Comparison of ENCODE assay signal across 10 cellular contexts in the genomic region with DNA sequence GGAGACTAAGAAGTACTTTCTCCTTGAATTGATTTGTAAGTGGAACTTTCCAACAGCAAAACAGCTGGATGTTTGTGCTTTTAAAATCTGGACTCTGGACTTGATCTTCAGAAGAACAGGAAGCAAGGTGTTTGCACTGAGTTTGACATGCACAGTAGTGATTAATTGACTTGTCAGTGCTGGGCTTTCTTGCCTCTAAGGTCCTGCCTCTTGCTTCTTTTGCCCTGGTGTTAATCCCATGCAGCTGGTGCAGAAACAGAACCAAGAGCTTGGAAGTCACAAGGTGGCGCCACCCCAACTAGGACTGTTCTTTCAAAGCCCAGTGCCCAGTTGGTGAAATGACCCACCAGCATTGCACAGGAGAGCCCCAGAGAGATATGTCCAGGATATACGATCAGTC.
DNase-seq lines count a peak whose midpoint lies in the region; TF ChIP-seq lines count a peak whose summit lies in the region.
"Had no signal": no experiment of that assay in that cellular context is flagged by ENCODE, and none has a peak within 500 bp of the region (broad histone marks: within the 10 kb centered on the region; RNA-seq: fewer than 3 reads in every experiment).

No MANE protein-coding gene starts in this region.

- H3K9me3 ChIP-seq in MG63 = no peaks in the 10 kb centered on the region
- H3K9me3 ChIP-seq in endodermal cell (ENCODE audit: control insufficient read depth, low read length) = peaks cover 10% of the 10 kb centered on the region
- H3K9me3 ChIP-seq in osteoblast (ENCODE audit: low read depth, low read length) = no peaks in the 10 kb centered on the region

- no peaks in the 10 kb centered on the region; the same call in none of the 2 replicates for H3K27me3 ChIP-seq in MG63
- no peaks in the 10 kb centered on the region for H3K27me3 ChIP-seq in endodermal cell (ENCODE audit: control insufficient read depth, insufficient read depth, low read length, poor library complexity, severe bottlenecking)
- H3K27me3 ChIP-seq in osteoblast (ENCODE audit: insufficient read depth, low read length) = peaks cover 12% of the 10 kb centered on the region

- WGBS in endodermal cell (ENCODE audit: insufficient coverage in 1 of 2, insufficient read length in 1 of 2), 2 experiments = 71 to 80% methylated on average over 2 of the region's 2 CpGs

- no peak overlapping the region for H3K4me2 ChIP-seq in osteoblast (ENCODE audit: insufficient read depth, low read length)

- no peak overlapping the region for H3K27ac Mint-ChIP-seq in endodermal cell
- H3K27ac Mint-ChIP-seq: activated naive CD8-positive, alpha-beta T cell treated with anti-CD3 and anti-CD28 coated beads for 36 hours had no signal

- no peaks in the 10 kb centered on the region for H4K20me1 ChIP-seq in osteoblast (ENCODE audit: insufficient read depth, low read length)

- H3K27me3 Mint-ChIP-seq in endodermal cell (ENCODE audit: insufficient read depth) = peaks cover 9% of the 10 kb centered on the region

- H3K9me3 Mint-ChIP-seq in endodermal cell = peaks cover 17% of the 10 kb centered on the region

- no peaks in the 10 kb centered on the region for H3K4me1 Mint-ChIP-seq in endodermal cell
- H3K4me1 Mint-ChIP-seq: activated naive CD8-positive, alpha-beta T cell treated with anti-CD3 and anti-CD28 coated beads for 36 hours had no signal

- H3K4me1 ChIP-seq in endodermal cell (ENCODE audit: control insufficient read depth, insufficient read depth, low read length) (no peaks in the 10 kb centered on the region), osteoblast (ENCODE audit: insufficient read depth, low read length) (peaks cover 4% of the 10 kb centered on the region)

- no peak overlapping the region for H3K9ac ChIP-seq in endodermal cell (ENCODE audit: extremely low read depth, low read length, poor library complexity, severe bottlenecking)

- H3K36me3 ChIP-seq in MG63 (no peaks in the 10 kb centered on the region), endodermal cell (ENCODE audit: control insufficient read depth, insufficient read depth, low read length) (no peaks in the 10 kb centered on the region), osteoblast (ENCODE audit: insufficient read depth, low read length) (no peaks in the 10 kb centered on the region)

- no peaks in the 10 kb centered on the region for H3K79me2 ChIP-seq in osteoblast (ENCODE audit: insufficient read depth, low read length)

- H3K4me3 ChIP-seq in MG63 = no peak overlapping the region
- no peak overlapping the region for H3K4me3 ChIP-seq in endodermal cell (ENCODE audit: low read length)
- H3K4me3 ChIP-seq in osteoblast (ENCODE audit: insufficient read depth, low read length) = no peak overlapping the region

- H3K4me3 Mint-ChIP-seq in endodermal cell = no peak overlapping the region
- H3K4me3 Mint-ChIP-seq: activated naive CD8-positive, alpha-beta T cell treated with anti-CD3 and anti-CD28 coated beads for 36 hours had no signal

- peak; percentile 74 for TF ChIP-seq CTCF in endodermal cell (conservative IDR thresholded peaks at IDR 0.05)
- TF ChIP-seq CTCF in osteoblast (IDR thresholded peaks at IDR 0.05; ENCODE audit: extremely low read depth, low read depth, low read length) = peak; percentile 57

- H3K27ac ChIP-seq in endodermal cell (ENCODE audit: low read depth, low read length) (no peak overlapping the region), osteoblast (ENCODE audit: low read depth, low read length) (no peak overlapping the region)

- DNase-seq in DMS 273 (lab: John Stamatoyannopoulos, UW; ENCODE audit: unreplicated experiment) = peak; percentile 48
- no peak for DNase-seq in DMS 273 treated with DMSO at 0.1 percent for 48 hours (lab: John Stamatoyannopoulos, UW)
- peak; percentile 34 for DNase-seq in MG63
- DNase-seq in endodermal cell = peak; percentile 84
- DNase-seq in osteoblast (ENCODE audit: insufficient read length, low spot score, missing footprints) = peak; percentile 78
- no peak for DNase-seq in activated T-cell treated with anti-CD3 and anti-CD28 coated beads for 4 hours
- no peak for DNase-seq in HPDE6-E6E7 (ENCODE audit: extremely low spot score)
- no peak for DNase-seq in nucleus accumbens (lab: John Stamatoyannopoulos, UW)
- DNase-seq: activated naive CD8-positive, alpha-beta T cell treated with anti-CD3 and anti-CD28 coated beads for 36 hours; stimulated activated CD8-positive, alpha-beta memory T cell treated with anti-CD3 and anti-CD28 coated beads, Interleukin-4, amount 100 ng/mL, for 48 hours had no signal

- H3K36me3 Mint-ChIP-seq in endodermal cell (ENCODE audit: low read depth) = no peaks in the 10 kb centered on the region
- H3K36me3 Mint-ChIP-seq: activated naive CD8-positive, alpha-beta T cell treated with anti-CD3 and anti-CD28 coated beads for 36 hours had no signal

- H2AFZ ChIP-seq in osteoblast (ENCODE audit: low read length) = no peak overlapping the region

Comparison
In these comparisons a context has a peak if more than half of its experiments do, and no peak if none do; other contexts are left out.
1. DNase-seq: peak in DMS 273 (single experiment), MG63 (single experiment), endodermal cell (single experiment) and osteoblast (single experiment); none in DMS 273 treated with DMSO at 0.1 percent for 48 hours (single experiment), activated T-cell treated with anti-CD3 and anti-CD28 coated beads for 4 hours (single experiment), HPDE6-E6E7 (single experiment) and nucleus accumbens (0 of 56).